In the genomic region with DNA sequence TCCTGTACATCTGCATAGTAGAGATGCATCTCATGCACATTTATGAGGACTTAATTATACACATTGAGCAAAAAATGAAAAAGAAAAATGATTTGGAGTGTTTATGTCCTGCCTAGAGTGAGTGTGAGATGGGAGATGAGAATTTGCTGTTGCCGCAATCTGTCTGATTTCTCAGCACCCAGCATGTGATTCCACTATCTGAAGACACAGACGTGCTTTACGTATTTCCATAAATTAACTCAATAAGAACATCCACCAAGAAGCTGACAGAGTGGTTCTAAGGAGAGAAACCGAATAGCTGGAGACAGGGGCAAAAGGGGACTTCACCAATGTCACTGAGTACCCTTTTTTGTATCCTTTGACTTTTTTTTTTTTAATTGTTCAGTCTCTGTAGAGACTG, we compare ENCODE assay signal across 30 cellular contexts.
"Had no signal": no experiment of that assay in that cellular context is flagged by ENCODE, and none has a peak within 500 bp of the region (broad histone marks: within the 10 kb centered on the region; RNA-seq: fewer than 3 reads in every experiment).

No MANE protein-coding gene starts in this region.

- H3K27me3 Mint-ChIP-seq: activated B cell treated with CpG ODN at 0.5 μM for 24 hours; activated CD8-positive, alpha-beta T cell treated with anti-CD3 and anti-CD28 coated beads for 36 hours; activated naive CD4-positive, alpha-beta T cell treated with anti-CD3 and anti-CD28 coated beads, Interleukin-2, amount 10 ng/mL, durations not matched to agents 7 days and 5 days; activated naive CD8-positive, alpha-beta T cell treated with anti-CD3 and anti-CD28 coated beads, Interleukin-2, amount 50 U/mL, for 24 hours; effector memory CD8-positive, alpha-beta T cell; T-cell had no signal

- DNase-seq: activated B cell treated with CpG ODN at 0.5 μM for 24 hours; activated CD4-positive, alpha-beta T cell treated with anti-CD3 and anti-CD28 coated beads for 48 hours; activated CD4-positive, alpha-beta T cell treated with anti-CD3 and anti-CD28 coated beads, Interleukin-2, amount 50 U/mL, for 1 hour; activated CD4-positive, alpha-beta T cell treated with anti-CD3 and anti-CD28 coated beads, Interleukin-2, amount 50 U/mL, for 48 hours; activated CD8-positive, alpha-beta memory T cell treated with anti-CD3 and anti-CD28 coated beads for 24 hours; activated CD8-positive, alpha-beta T cell treated with anti-CD3 and anti-CD28 coated beads for 36 hours; activated gamma-delta T cell; activated naive CD4-positive, alpha-beta T cell; activated naive CD4-positive, alpha-beta T cell treated with anti-CD3 and anti-CD28 coated beads, Interleukin-2, amount 10 ng/mL, durations not matched to agents 7 days and 5 days; activated naive CD8-positive, alpha-beta T cell treated with anti-CD3 and anti-CD28 coated beads, Interleukin-2, amount 50 U/mL, for 24 hours; activated T-cell treated with anti-CD3 and anti-CD28 coated beads, Interleukin-2, amount 50 U/mL, for 72 hours; brain microvascular endothelial cell; cortex of kidney; dermis blood vessel endothelial cell; effector CD4-positive, alpha-beta T cell; effector memory CD8-positive, alpha-beta T cell; foreskin fibroblast; head of caudate nucleus; SW 1271; T-cell; T-helper 2 cell had no signal

- H3K4me3 ChIP-seq: ascending aorta had no signal

- FAIRE-seq: bronchial epithelial cell, colon, endometrium, frontal cortex had no signal

- H3K27me3 ChIP-seq: ascending aorta, brain microvascular endothelial cell had no signal

- H3K4me3 Mint-ChIP-seq: activated B cell treated with CpG ODN at 0.5 μM for 24 hours; activated CD8-positive, alpha-beta T cell treated with anti-CD3 and anti-CD28 coated beads for 36 hours; activated naive CD4-positive, alpha-beta T cell treated with anti-CD3 and anti-CD28 coated beads, Interleukin-2, amount 10 ng/mL, durations not matched to agents 7 days and 5 days; activated naive CD8-positive, alpha-beta T cell treated with anti-CD3 and anti-CD28 coated beads, Interleukin-2, amount 50 U/mL, for 24 hours; activated T-cell treated with anti-CD3 and anti-CD28 coated beads, Interleukin-2, amount 50 U/mL, for 72 hours; effector memory CD8-positive, alpha-beta T cell; T-cell had no signal

- H3K27ac ChIP-seq: brain microvascular endothelial cell, VCaP had no signal

- H3K27ac Mint-ChIP-seq: activated B cell treated with CpG ODN at 0.5 μM for 24 hours; activated CD8-positive, alpha-beta T cell treated with anti-CD3 and anti-CD28 coated beads for 36 hours; activated naive CD4-positive, alpha-beta T cell treated with anti-CD3 and anti-CD28 coated beads, Interleukin-2, amount 10 ng/mL, durations not matched to agents 7 days and 5 days; activated naive CD8-positive, alpha-beta T cell treated with anti-CD3 and anti-CD28 coated beads, Interleukin-2, amount 50 U/mL, for 24 hours; activated T-cell treated with anti-CD3 and anti-CD28 coated beads, Interleukin-2, amount 50 U/mL, for 72 hours; T-cell had no signal

- H3K4me1 Mint-ChIP-seq: activated B cell treated with CpG ODN at 0.5 μM for 24 hours; activated naive CD4-positive, alpha-beta T cell treated with anti-CD3 and anti-CD28 coated beads, Interleukin-2, amount 10 ng/mL, durations not matched to agents 7 days and 5 days; T-cell had no signal

- H3K9me3 ChIP-seq: ascending aorta had no signal

- ATAC-seq: activated CD4-positive, CD25-positive, alpha-beta regulatory T cell treated with anti-CD3 and anti-CD28 coated beads, Interleukin-2, amount 50 U/mL, for 24 hours; activated CD8-positive, alpha-beta T cell treated with anti-CD3 and anti-CD28 coated beads for 36 hours; activated naive CD4-positive, alpha-beta T cell treated with anti-CD3 and anti-CD28 coated beads, Interleukin-2, amount 50 U/mL, for 72 hours; activated naive CD8-positive, alpha-beta T cell treated with anti-CD3 and anti-CD28 coated beads, Interleukin-2, amount 50 U/mL, for 24 hours; activated T-cell treated with anti-CD3 and anti-CD28 coated beads, Interleukin-2, amount 50 U/mL, for 72 hours; effector memory CD8-positive, alpha-beta T cell; esophagus mucosa; T-cell had no signal

- H3K9me3 Mint-ChIP-seq: activated B cell treated with CpG ODN at 0.5 μM for 24 hours; activated CD8-positive, alpha-beta T cell treated with anti-CD3 and anti-CD28 coated beads for 36 hours; activated naive CD4-positive, alpha-beta T cell treated with anti-CD3 and anti-CD28 coated beads, Interleukin-2, amount 10 ng/mL, durations not matched to agents 7 days and 5 days; activated naive CD4-positive, alpha-beta T cell treated with anti-CD3 and anti-CD28 coated beads, Interleukin-2, amount 50 U/mL, for 72 hours; activated naive CD8-positive, alpha-beta T cell treated with anti-CD3 and anti-CD28 coated beads, Interleukin-2, amount 50 U/mL, for 24 hours; activated T-cell treated with anti-CD3 and anti-CD28 coated beads, Interleukin-2, amount 50 U/mL, for 72 hours; effector memory CD8-positive, alpha-beta T cell; T-cell had no signal
